In genomic region chr6:3798211-3798909, GRCh38 we compare ENCODE assay signal across 1 cellular context.
TF ChIP-seq lines count a peak whose summit lies in the region.

No MANE protein-coding gene starts in this region.

TF ChIP-seq in HCT116, 20 proteins besides CTCF, POLR2A, EP300 and RAD21:
- no peak for TF ChIP-seq JUND (IDR thresholded peaks at IDR 0.05)
